16 cellular contexts compared by ENCODE assay signal in genomic region chr16:2527071-2527783, GRCh38. TPM values are rescaled to one million over a fixed set of nuclear protein-coding genes. Genes with fewer than 3 reads are reported as not detected.
"Had no signal": no experiment of that assay in that cellular context is flagged by ENCODE, and none has a peak within 500 bp of the region (broad histone marks: within the 10 kb centered on the region; RNA-seq: fewer than 3 reads in every experiment).

No MANE protein-coding gene starts in this region.

- H3K27ac ChIP-seq: ascending aorta, gastrocnemius medialis, heart left ventricle, psoas muscle, thyroid gland had no signal

- DNase-seq: activated naive CD4-positive, alpha-beta T cell treated with anti-CD3 and anti-CD28 coated beads for 36 hours; erythroblast; gastrocnemius medialis; nephron progenitor cell; psoas muscle; stimulated activated CD4-positive, alpha-beta T cell treated with anti-CD3 and anti-CD28 coated beads, Interleukin-12 subunit alpha, Interleukin-12 subunit beta, amount 100 ng/mL, for 4 hours; T-helper 9 cell; thyroid gland had no signal

- H3K27me3 ChIP-seq: ascending aorta, dorsolateral prefrontal cortex, gastrocnemius medialis, heart left ventricle, thyroid gland had no signal

- H3K4me3 ChIP-seq: ascending aorta, dorsolateral prefrontal cortex, gastrocnemius medialis, heart left ventricle, psoas muscle, thyroid gland had no signal

- H3K9me3 ChIP-seq: ascending aorta, gastrocnemius medialis, heart left ventricle, psoas muscle, thyroid gland had no signal

- ATAC-seq: activated T-helper 17 cell treated with anti-CD3 and anti-CD28 coated beads, Interleukin-2, amount 50 U/mL, for 72 hours; gastrocnemius medialis; heart left ventricle; left colon; psoas muscle had no signal

RNA-seq across cellular contexts. Expression of gene CEMP1, which starts 4.0 kb away (rescaled TPM):
- total RNA-seq: activated T-helper 17 cell treated with anti-CD3 and anti-CD28 coated beads, Interleukin-2, amount 50 U/mL, for 72 hours; ascending aorta; bronchial epithelial cell; cerebellum; gastrocnemius medialis; osteocyte had no signal
